1 cellular context compared by ENCODE assay signal in the genomic region with DNA sequence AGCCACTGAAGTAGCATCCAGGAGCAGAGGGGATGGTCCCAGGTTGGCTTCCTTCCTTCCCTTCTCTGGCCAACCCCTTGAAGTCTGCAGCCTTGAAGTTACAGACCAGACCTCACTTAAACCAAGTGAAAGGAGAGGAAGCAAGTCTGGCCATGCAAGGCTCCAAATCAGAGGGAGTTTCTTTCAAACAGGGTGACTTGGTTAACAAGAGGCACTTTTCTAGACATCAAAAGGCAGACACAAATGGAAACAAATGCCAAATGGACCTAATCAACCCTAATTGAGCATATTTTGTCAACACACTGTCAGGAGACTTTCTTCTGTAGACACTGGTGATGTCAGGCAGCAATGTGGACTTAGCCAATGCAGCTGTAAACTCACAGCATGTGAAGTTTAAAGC.
TF ChIP-seq lines count a peak whose summit lies in the region.

No MANE protein-coding gene starts in this region.

TF ChIP-seq in GM23338, 12 proteins besides CTCF, POLR2A, EP300 and RAD21 (continued from another document):
- TF ChIP-seq, protein P1, sequence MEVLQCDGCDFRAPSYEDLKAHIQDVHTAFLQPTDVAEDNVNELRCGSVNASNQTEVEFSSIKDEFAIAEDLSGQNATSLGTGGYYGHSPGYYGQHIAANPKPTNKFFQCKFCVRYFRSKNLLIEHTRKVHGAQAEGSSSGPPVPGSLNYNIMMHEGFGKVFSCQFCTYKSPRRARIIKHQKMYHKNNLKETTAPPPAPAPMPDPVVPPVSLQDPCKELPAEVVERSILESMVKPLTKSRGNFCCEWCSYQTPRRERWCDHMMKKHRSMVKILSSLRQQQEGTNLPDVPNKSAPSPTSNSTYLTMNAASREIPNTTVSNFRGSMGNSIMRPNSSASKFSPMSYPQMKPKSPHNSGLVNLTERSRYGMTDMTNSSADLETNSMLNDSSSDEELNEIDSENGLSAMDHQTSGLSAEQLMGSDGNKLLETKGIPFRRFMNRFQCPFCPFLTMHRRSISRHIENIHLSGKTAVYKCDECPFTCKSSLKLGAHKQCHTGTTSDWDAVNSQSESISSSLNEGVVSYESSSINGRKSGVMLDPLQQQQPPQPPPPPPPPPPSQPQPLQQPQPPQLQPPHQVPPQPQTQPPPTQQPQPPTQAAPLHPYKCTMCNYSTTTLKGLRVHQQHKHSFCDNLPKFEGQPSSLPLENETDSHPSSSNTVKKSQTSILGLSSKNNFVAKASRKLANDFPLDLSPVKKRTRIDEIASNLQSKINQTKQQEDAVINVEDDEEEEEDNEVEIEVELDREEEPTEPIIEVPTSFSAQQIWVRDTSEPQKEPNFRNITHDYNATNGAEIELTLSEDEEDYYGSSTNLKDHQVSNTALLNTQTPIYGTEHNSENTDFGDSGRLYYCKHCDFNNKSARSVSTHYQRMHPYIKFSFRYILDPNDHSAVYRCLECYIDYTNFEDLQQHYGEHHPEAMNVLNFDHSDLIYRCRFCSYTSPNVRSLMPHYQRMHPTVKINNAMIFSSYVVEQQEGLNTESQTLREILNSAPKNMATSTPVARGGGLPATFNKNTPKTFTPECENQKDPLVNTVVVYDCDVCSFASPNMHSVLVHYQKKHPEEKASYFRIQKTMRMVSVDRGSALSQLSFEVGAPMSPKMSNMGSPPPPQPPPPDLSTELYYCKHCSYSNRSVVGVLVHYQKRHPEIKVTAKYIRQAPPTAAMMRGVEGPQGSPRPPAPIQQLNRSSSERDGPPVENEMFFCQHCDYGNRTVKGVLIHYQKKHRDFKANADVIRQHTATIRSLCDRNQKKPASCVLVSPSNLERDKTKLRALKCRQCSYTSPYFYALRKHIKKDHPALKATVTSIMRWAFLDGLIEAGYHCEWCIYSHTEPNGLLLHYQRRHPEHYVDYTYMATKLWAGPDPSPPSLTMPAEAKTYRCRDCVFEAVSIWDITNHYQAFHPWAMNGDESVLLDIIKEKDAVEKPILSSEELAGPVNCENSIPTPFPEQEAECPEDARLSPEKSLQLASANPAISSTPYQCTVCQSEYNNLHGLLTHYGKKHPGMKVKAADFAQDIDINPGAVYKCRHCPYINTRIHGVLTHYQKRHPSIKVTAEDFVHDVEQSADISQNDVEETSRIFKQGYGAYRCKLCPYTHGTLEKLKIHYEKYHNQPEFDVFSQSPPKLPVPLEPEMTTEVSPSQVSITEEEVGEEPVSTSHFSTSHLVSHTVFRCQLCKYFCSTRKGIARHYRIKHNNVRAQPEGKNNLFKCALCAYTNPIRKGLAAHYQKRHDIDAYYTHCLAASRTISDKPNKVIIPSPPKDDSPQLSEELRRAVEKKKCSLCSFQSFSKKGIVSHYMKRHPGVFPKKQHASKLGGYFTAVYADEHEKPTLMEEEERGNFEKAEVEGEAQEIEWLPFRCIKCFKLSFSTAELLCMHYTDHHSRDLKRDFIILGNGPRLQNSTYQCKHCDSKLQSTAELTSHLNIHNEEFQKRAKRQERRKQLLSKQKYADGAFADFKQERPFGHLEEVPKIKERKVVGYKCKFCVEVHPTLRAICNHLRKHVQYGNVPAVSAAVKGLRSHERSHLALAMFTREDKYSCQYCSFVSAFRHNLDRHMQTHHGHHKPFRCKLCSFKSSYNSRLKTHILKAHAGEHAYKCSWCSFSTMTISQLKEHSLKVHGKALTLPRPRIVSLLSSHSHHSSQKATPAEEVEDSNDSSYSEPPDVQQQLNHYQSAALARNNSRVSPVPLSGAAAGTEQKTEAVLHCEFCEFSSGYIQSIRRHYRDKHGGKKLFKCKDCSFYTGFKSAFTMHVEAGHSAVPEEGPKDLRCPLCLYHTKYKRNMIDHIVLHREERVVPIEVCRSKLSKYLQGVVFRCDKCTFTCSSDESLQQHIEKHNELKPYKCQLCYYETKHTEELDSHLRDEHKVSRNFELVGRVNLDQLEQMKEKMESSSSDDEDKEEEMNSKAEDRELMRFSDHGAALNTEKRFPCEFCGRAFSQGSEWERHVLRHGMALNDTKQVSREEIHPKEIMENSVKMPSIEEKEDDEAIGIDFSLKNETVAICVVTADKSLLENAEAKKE (CRISPR knock-in tag; IDR thresholded peaks at IDR 0.05), result no peak
- no peak for TF ChIP-seq STAT1 (IDR thresholded peaks at IDR 0.05; ENCODE audit: unreplicated experiment)
